Comparison of ENCODE assay signal across 26 cellular contexts in genomic region chr7:27549621-27550020, GRCh38.
"Had no signal": no experiment of that assay in that cellular context is flagged by ENCODE, and none has a peak within 500 bp of the region (broad histone marks: within the 10 kb centered on the region; RNA-seq: fewer than 3 reads in every experiment).

No MANE protein-coding gene starts in this region.

- FAIRE-seq: small intestine, urothelium cell line had no signal

- H3K27ac ChIP-seq: neutrophil, pancreas, prostate gland, right lobe of liver, sigmoid colon, stomach, thoracic aorta, thyroid gland, tibial nerve, upper lobe of left lung, vagina had no signal

- H3K4me3 Mint-ChIP-seq: natural killer cell treated with Interleukin-12 subunit alpha and Interleukin-12 subunit beta and Interleukin-15 and Interleukin-18, amount 100 ng/mL, for 72 hours; nephron progenitor cell; neural crest cell; stimulated activated effector memory CD8-positive, alpha-beta T cell treated with anti-CD3 and anti-CD28 coated beads, Interleukin-12 subunit alpha, Interleukin-12 subunit beta, amount 100 ng/mL, for 72 hours; stimulated activated naive B cell treated with anti-CD40 and anti-IgM and Interleukin-4, amounts not matched to agents 10 μg/mL and 1 μg/mL and 100 μg/mL, for 72 hours; stimulated activated naive CD8-positive, alpha-beta T cell treated with anti-CD3 and anti-CD28 coated beads, Interleukin-15, Interleukin-2, amounts not matched to agents 100 ng/mL and 50 ng/mL, for 24 hours had no signal

- DNase-seq: nephron progenitor cell; nucleus accumbens; pancreas; right cardiac atrium; right lobe of liver; sigmoid colon; small intestine; stimulated activated CD4-positive, alpha-beta T cell treated with anti-CD3 and anti-CD28 coated beads, Interleukin-15, amount 100 ng/mL, for 24 hours; stimulated activated CD4-positive, alpha-beta T cell treated with anti-CD3 and anti-CD28 coated beads, Interleukin-2, amount 100 ng/mL, for 24 hours; stimulated activated CD4-positive, alpha-beta T cell treated with anti-CD3 and anti-CD28 coated beads, Interleukin-2, amount 100 ng/mL, for 48 hours; stimulated activated CD4-positive, alpha-beta T cell treated with anti-CD3 and anti-CD28 coated beads, Interleukin-4, amount 100 ng/mL, for 24 hours; stimulated activated naive B cell treated with anti-CD40 and anti-IgM and Interleukin-4, amounts not matched to agents 10 μg/mL and 1 μg/mL and 100 μg/mL, for 72 hours; stimulated activated naive CD4-positive, alpha-beta T cell treated with Interleukin-2 at 50 U/mL for 16 hours; stomach; thyroid gland; upper lobe of left lung had no signal

- H3K27me3 Mint-ChIP-seq: natural killer cell treated with Interleukin-12 subunit alpha and Interleukin-12 subunit beta and Interleukin-15 and Interleukin-18, amount 100 ng/mL, for 72 hours; stimulated activated naive B cell treated with anti-CD40 and anti-IgM and Interleukin-4, amounts not matched to agents 10 μg/mL and 1 μg/mL and 100 μg/mL, for 72 hours; stimulated activated naive CD8-positive, alpha-beta T cell treated with anti-CD3 and anti-CD28 coated beads, Interleukin-15, Interleukin-2, amounts not matched to agents 100 ng/mL and 50 ng/mL, for 24 hours had no signal

- H3K36me3 Mint-ChIP-seq: natural killer cell treated with Interleukin-12 subunit alpha and Interleukin-12 subunit beta and Interleukin-15 and Interleukin-18, amount 100 ng/mL, for 72 hours; stimulated activated effector memory CD8-positive, alpha-beta T cell treated with anti-CD3 and anti-CD28 coated beads, Interleukin-12 subunit alpha, Interleukin-12 subunit beta, amount 100 ng/mL, for 72 hours; stimulated activated naive B cell treated with anti-CD40 and anti-IgM and Interleukin-4, amounts not matched to agents 10 μg/mL and 1 μg/mL and 100 μg/mL, for 72 hours had no signal

- ATAC-seq: natural killer cell treated with Interleukin-12 subunit alpha and Interleukin-12 subunit beta and Interleukin-15 and Interleukin-18, amount 100 ng/mL, for 72 hours; pancreas; right cardiac atrium; right lobe of liver; stimulated activated effector memory CD8-positive, alpha-beta T cell treated with anti-CD3 and anti-CD28 coated beads, Interleukin-12 subunit alpha, Interleukin-12 subunit beta, amount 100 ng/mL, for 72 hours; stimulated activated naive B cell treated with anti-CD40 and anti-IgM and Interleukin-4, amounts not matched to agents 10 μg/mL and 1 μg/mL and 100 μg/mL, for 72 hours had no signal

- H3K4me1 Mint-ChIP-seq: stimulated activated effector memory CD8-positive, alpha-beta T cell treated with anti-CD3 and anti-CD28 coated beads, Interleukin-12 subunit alpha, Interleukin-12 subunit beta, amount 100 ng/mL, for 72 hours; stimulated activated naive B cell treated with anti-CD40 and anti-IgM and Interleukin-4, amounts not matched to agents 10 μg/mL and 1 μg/mL and 100 μg/mL, for 72 hours had no signal

- H3K9me3 Mint-ChIP-seq: natural killer cell treated with Interleukin-12 subunit alpha and Interleukin-12 subunit beta and Interleukin-15 and Interleukin-18, amount 100 ng/mL, for 72 hours; nephron progenitor cell; neural crest cell; stimulated activated effector memory CD8-positive, alpha-beta T cell treated with anti-CD3 and anti-CD28 coated beads, Interleukin-12 subunit alpha, Interleukin-12 subunit beta, amount 100 ng/mL, for 72 hours; stimulated activated naive B cell treated with anti-CD40 and anti-IgM and Interleukin-4, amounts not matched to agents 10 μg/mL and 1 μg/mL and 100 μg/mL, for 72 hours; stimulated activated naive CD8-positive, alpha-beta T cell treated with anti-CD3 and anti-CD28 coated beads, Interleukin-15, Interleukin-2, amounts not matched to agents 100 ng/mL and 50 ng/mL, for 24 hours had no signal

- H3K36me3 ChIP-seq: neutrophil, pancreas, prostate gland, right lobe of liver, sigmoid colon, stomach, thoracic aorta, thyroid gland, tibial nerve, upper lobe of left lung, vagina had no signal

- H3K27ac Mint-ChIP-seq: natural killer cell treated with Interleukin-12 subunit alpha and Interleukin-12 subunit beta and Interleukin-15 and Interleukin-18, amount 100 ng/mL, for 72 hours; nephron progenitor cell; stimulated activated effector memory CD8-positive, alpha-beta T cell treated with anti-CD3 and anti-CD28 coated beads, Interleukin-12 subunit alpha, Interleukin-12 subunit beta, amount 100 ng/mL, for 72 hours; stimulated activated naive B cell treated with anti-CD40 and anti-IgM and Interleukin-4, amounts not matched to agents 10 μg/mL and 1 μg/mL and 100 μg/mL, for 72 hours; stimulated activated naive CD8-positive, alpha-beta T cell treated with anti-CD3 and anti-CD28 coated beads, Interleukin-15, Interleukin-2, amounts not matched to agents 100 ng/mL and 50 ng/mL, for 24 hours had no signal

- H3K27me3 ChIP-seq: neutrophil, pancreas, right lobe of liver, sigmoid colon, stomach, thyroid gland, tibial nerve, upper lobe of left lung, vagina had no signal

- H3K4me1 ChIP-seq: pancreas, prostate gland, right lobe of liver, thyroid gland, upper lobe of left lung had no signal

- H3K4me3 ChIP-seq: pancreas, prostate gland, right lobe of liver, sigmoid colon, stomach, thoracic aorta, thyroid gland, tibial nerve, upper lobe of left lung, vagina had no signal
